In the genomic region with DNA sequence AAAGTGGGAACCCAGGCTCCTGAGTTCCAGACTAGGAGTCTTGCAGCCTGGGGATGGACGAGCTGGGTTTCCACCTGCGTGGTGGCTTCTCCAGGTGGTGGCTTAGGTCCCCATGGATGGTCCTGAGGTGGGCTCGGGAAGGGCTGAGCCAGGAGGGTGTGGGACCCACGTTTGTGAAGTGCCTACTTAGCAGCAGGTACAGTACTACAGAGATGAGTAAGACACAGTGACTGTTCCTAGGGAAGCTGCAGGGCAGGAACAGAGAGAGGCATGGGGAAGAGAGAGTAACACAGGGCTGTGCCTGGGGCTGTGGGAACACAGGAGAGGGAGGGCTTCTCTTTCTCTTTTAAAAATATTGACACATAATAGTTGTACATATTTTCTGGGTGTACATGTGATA, we compare ENCODE assay signal across 20 cellular contexts. TPM values are rescaled to one million over a fixed set of nuclear protein-coding genes. Genes with fewer than 3 reads are reported as not detected.
"Had no signal": no experiment of that assay in that cellular context is flagged by ENCODE, and none has a peak within 500 bp of the region (broad histone marks: within the 10 kb centered on the region; RNA-seq: fewer than 3 reads in every experiment).

No MANE protein-coding gene starts in this region.

- H3K9me3 ChIP-seq: heart left ventricle, mucosa of descending colon, pancreas, tibial nerve, upper lobe of right lung had no signal

- H3K4me3 ChIP-seq: heart left ventricle, mucosa of descending colon, pancreas, tibial nerve, upper lobe of right lung had no signal

- H3K9me3 Mint-ChIP-seq: endodermal cell; naive thymus-derived CD8-positive, alpha-beta T cell; stimulated activated memory B cell treated with anti-CD40 and anti-IgM and Interleukin-4, amounts not matched to agents 10 μg/mL and 1 μg/mL and 100 μg/mL, for 72 hours; stimulated activated naive CD8-positive, alpha-beta T cell treated with anti-CD3 and anti-CD28 coated beads, Interleukin-15, Interleukin-2, amounts not matched to agents 100 ng/mL and 50 ng/mL, for 24 hours had no signal

- H3K36me3 ChIP-seq: heart left ventricle, pancreas, tibial nerve, upper lobe of right lung had no signal

- H3K4me3 Mint-ChIP-seq: endodermal cell; naive thymus-derived CD8-positive, alpha-beta T cell; stimulated activated memory B cell treated with anti-CD40 and anti-IgM and Interleukin-4, amounts not matched to agents 10 μg/mL and 1 μg/mL and 100 μg/mL, for 72 hours; stimulated activated naive CD8-positive, alpha-beta T cell treated with anti-CD3 and anti-CD28 coated beads, Interleukin-15, Interleukin-2, amounts not matched to agents 100 ng/mL and 50 ng/mL, for 24 hours had no signal

- ATAC-seq: heart left ventricle; mucosa of descending colon; naive thymus-derived CD8-positive, alpha-beta T cell; pancreas; right cardiac atrium; stimulated activated memory B cell treated with anti-CD40 and anti-IgM and Interleukin-4, amounts not matched to agents 10 μg/mL and 1 μg/mL and 100 μg/mL, for 72 hours; upper lobe of right lung had no signal

- H3K27me3 ChIP-seq: heart left ventricle, pancreas, tibial nerve, upper lobe of right lung had no signal

- H3K27ac Mint-ChIP-seq: endodermal cell; progenitor cell of endocrine pancreas; stimulated activated memory B cell treated with anti-CD40 and anti-IgM and Interleukin-4, amounts not matched to agents 10 μg/mL and 1 μg/mL and 100 μg/mL, for 72 hours; stimulated activated naive CD8-positive, alpha-beta T cell treated with anti-CD3 and anti-CD28 coated beads, Interleukin-15, Interleukin-2, amounts not matched to agents 100 ng/mL and 50 ng/mL, for 24 hours had no signal

- H3K36me3 Mint-ChIP-seq: naive thymus-derived CD8-positive, alpha-beta T cell; stimulated activated memory B cell treated with anti-CD40 and anti-IgM and Interleukin-4, amounts not matched to agents 10 μg/mL and 1 μg/mL and 100 μg/mL, for 72 hours had no signal

- H3K27ac ChIP-seq: heart left ventricle, pancreas, tibial nerve, upper lobe of right lung had no signal

- FAIRE-seq: endothelial cell of umbilical vein, frontal cortex, pancreas, small intestine had no signal

- H3K27me3 Mint-ChIP-seq: naive thymus-derived CD8-positive, alpha-beta T cell; stimulated activated naive CD8-positive, alpha-beta T cell treated with anti-CD3 and anti-CD28 coated beads, Interleukin-15, Interleukin-2, amounts not matched to agents 100 ng/mL and 50 ng/mL, for 24 hours had no signal

- H3K4me1 ChIP-seq: pancreas had no signal

- DNase-seq: endodermal cell; heart left ventricle; hippocampal formation; mucosa of descending colon; naive thymus-derived CD8-positive, alpha-beta T cell; nucleus accumbens; pancreas; right cardiac atrium; small intestine; stimulated activated CD4-positive, alpha-beta T cell treated with anti-CD3 and anti-CD28 coated beads, Interleukin-4, amount 100 ng/mL, for 1 hour; stimulated activated CD8-positive, alpha-beta memory T cell treated with anti-CD3 and anti-CD28 coated beads, Interleukin-4, amount 100 ng/mL, for 48 hours; upper lobe of right lung had no signal

RNA-seq across cellular contexts. Expression of a gene that starts 14.7 kb away (rescaled TPM):
- total RNA-seq: endothelial cell of umbilical vein, glomerular endothelial cell, kidney epithelial cell had no signal
